ENCODE assay signal across 14 cellular contexts in the genomic region with DNA sequence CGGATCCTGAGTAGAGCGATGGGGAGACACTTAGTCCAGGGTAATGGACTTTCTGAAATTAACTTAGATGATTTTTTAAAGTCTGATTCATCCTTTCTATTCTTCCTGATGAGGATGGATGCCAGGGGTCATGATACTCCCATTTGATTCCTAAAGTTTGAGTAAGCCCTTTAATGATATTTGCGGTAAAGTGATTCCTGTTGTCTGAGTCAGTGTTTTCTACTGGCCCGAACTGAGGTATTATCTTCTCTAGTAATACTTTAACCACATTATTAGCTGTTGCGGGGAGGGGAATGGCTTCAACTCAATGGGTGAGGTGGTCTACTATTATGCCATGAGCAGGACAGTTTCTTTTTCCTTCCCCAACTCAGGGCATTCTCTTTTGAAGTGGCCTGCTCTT.
A peak's percentile ranks its signal among the peaks of the same experiment; 100 is the strongest.
DNase-seq lines count a peak whose midpoint lies in the region; ATAC-seq, FAIRE-seq and TF ChIP-seq lines count a peak whose summit lies in the region.
"Had no signal": no experiment of that assay in that cellular context is flagged by ENCODE, and none has a peak within 500 bp of the region (broad histone marks: within the 10 kb centered on the region; RNA-seq: fewer than 3 reads in every experiment).

No MANE protein-coding gene starts in this region.

- DNase-seq in AG10803 (ENCODE audit: low read depth) = peak; percentile 95
- peak; percentile 74 for DNase-seq in LoVo (ENCODE audit: low spot score)
- DNase-seq in bronchial epithelial cell (ENCODE audit: low read depth) = peak; percentile 77
- DNase-seq in myocyte (ENCODE audit: low read depth) = peak; percentile 72
- DNase-seq in activated T-cell treated with anti-CD3 and anti-CD28 coated beads, Interleukin-2, amount 50 U/mL, for 72 hours = no peak
- DNase-seq in activated naive CD4-positive, alpha-beta T cell treated with anti-CD3 and anti-CD28 coated beads, Interleukin-2, amount 50 U/mL, for 16 hours = no peak
- DNase-seq in activated naive CD4-positive, alpha-beta T cell treated with anti-CD3 and anti-CD28 coated beads, Interleukin-2, amount 50 U/mL, for 72 hours (ENCODE audit: low spot score in 2 of 2) = no peak
- no peak for DNase-seq in activated CD4-positive, alpha-beta memory T cell treated with anti-CD3 and anti-CD28 coated beads, Interleukin-2, amount 10 ng/mL, durations not matched to agents 7 days and 5 days
- DNase-seq: activated effector memory CD4-positive, alpha-beta T cell treated with Interleukin-2 at 50 U/mL for 16 hours; gastrocnemius medialis; left cardiac atrium; NCI-H1417; NCI-H526 had no signal

- POLR2A ChIA-PET in activated CD4-positive, alpha-beta memory T cell treated with anti-CD3 and anti-CD28 coated beads, Interleukin-2, amount 10 ng/mL, durations not matched to agents 7 days and 5 days (lab: Charles Lee) = no interaction called here

- no peaks in the 10 kb centered on the region for H3K27me3 ChIP-seq in bronchial epithelial cell (ENCODE audit: control insufficient read depth, insufficient read depth, low read length)
- H3K27me3 ChIP-seq: gastrocnemius medialis, neural progenitor cell had no signal

- no peak overlapping the region for H3K4me3 Mint-ChIP-seq in activated T-cell treated with anti-CD3 and anti-CD28 coated beads, Interleukin-2, amount 50 U/mL, for 72 hours
- no peak overlapping the region for H3K4me3 Mint-ChIP-seq in activated CD4-positive, alpha-beta memory T cell treated with anti-CD3 and anti-CD28 coated beads, Interleukin-2, amount 10 ng/mL, durations not matched to agents 7 days and 5 days
- H3K4me3 Mint-ChIP-seq: neural progenitor cell had no signal

- TF ChIP-seq CTCF in AG10803 (conservative IDR thresholded peaks at IDR 0.05; ENCODE audit: low read length) (no peak), bronchial epithelial cell (IDR thresholded peaks at IDR 0.05; ENCODE audit: insufficient read depth, low read length, severe bottlenecking) (no peak)

- H3K4me1 Mint-ChIP-seq in activated T-cell treated with anti-CD3 and anti-CD28 coated beads, Interleukin-2, amount 50 U/mL, for 72 hours (ENCODE audit: low read depth) = no peaks in the 10 kb centered on the region
- no peaks in the 10 kb centered on the region for H3K4me1 Mint-ChIP-seq in activated CD4-positive, alpha-beta memory T cell treated with anti-CD3 and anti-CD28 coated beads, Interleukin-2, amount 10 ng/mL, durations not matched to agents 7 days and 5 days

- peaks cover 22 to 37% of the 10 kb centered on the region in 2 donors for H3K36me3 Mint-ChIP-seq in activated T-cell treated with anti-CD3 and anti-CD28 coated beads, Interleukin-2, amount 50 U/mL, for 72 hours (ENCODE audit: insufficient read depth in 2 of 2)
- peaks cover 47 to 63% of the 10 kb centered on the region in 2 donors for H3K36me3 Mint-ChIP-seq in activated naive CD4-positive, alpha-beta T cell treated with anti-CD3 and anti-CD28 coated beads, Interleukin-2, amount 50 U/mL, for 72 hours
- peaks cover 41% of the 10 kb centered on the region for H3K36me3 Mint-ChIP-seq in activated CD4-positive, alpha-beta memory T cell treated with anti-CD3 and anti-CD28 coated beads, Interleukin-2, amount 10 ng/mL, durations not matched to agents 7 days and 5 days (ENCODE audit: low read depth)

- H3K4me3 ChIP-seq in AG10803 (ENCODE audit: low read length) = no peak overlapping the region
- H3K4me3 ChIP-seq in bronchial epithelial cell (ENCODE audit: low read depth, low read length) = no peak overlapping the region
- H3K4me3 ChIP-seq: gastrocnemius medialis, neural progenitor cell had no signal

- peaks cover 20 to 27% of the 10 kb centered on the region in 2 donors for H3K9me3 Mint-ChIP-seq in activated T-cell treated with anti-CD3 and anti-CD28 coated beads, Interleukin-2, amount 50 U/mL, for 72 hours
- H3K9me3 Mint-ChIP-seq in activated naive CD4-positive, alpha-beta T cell treated with anti-CD3 and anti-CD28 coated beads, Interleukin-2, amount 50 U/mL, for 72 hours = peaks cover 24 to 49% of the 10 kb centered on the region in 2 donors
- peaks cover 46% of the 10 kb centered on the region for H3K9me3 Mint-ChIP-seq in activated CD4-positive, alpha-beta memory T cell treated with anti-CD3 and anti-CD28 coated beads, Interleukin-2, amount 10 ng/mL, durations not matched to agents 7 days and 5 days

- no peaks in the 10 kb centered on the region for H3K27me3 Mint-ChIP-seq in activated T-cell treated with anti-CD3 and anti-CD28 coated beads, Interleukin-2, amount 50 U/mL, for 72 hours (ENCODE audit: low read depth)
- no peaks in the 10 kb centered on the region for H3K27me3 Mint-ChIP-seq in activated CD4-positive, alpha-beta memory T cell treated with anti-CD3 and anti-CD28 coated beads, Interleukin-2, amount 10 ng/mL, durations not matched to agents 7 days and 5 days

- no peaks in the 10 kb centered on the region for H3K36me3 ChIP-seq in bronchial epithelial cell (ENCODE audit: control insufficient read depth, insufficient read depth, low read length)
- H3K36me3 ChIP-seq: gastrocnemius medialis, neural progenitor cell had no signal

- CTCF ChIA-PET in activated CD4-positive, alpha-beta memory T cell treated with anti-CD3 and anti-CD28 coated beads, Interleukin-2, amount 10 ng/mL, durations not matched to agents 7 days and 5 days (lab: Charles Lee) = no interaction called here

- FAIRE-seq in bronchial epithelial cell (lab: Jason Lieb, UNC) = no peak

- H3K27ac Mint-ChIP-seq in activated T-cell treated with anti-CD3 and anti-CD28 coated beads, Interleukin-2, amount 50 U/mL, for 72 hours = no peak overlapping the region
- no peak overlapping the region for H3K27ac Mint-ChIP-seq in activated naive CD4-positive, alpha-beta T cell treated with anti-CD3 and anti-CD28 coated beads, Interleukin-2, amount 50 U/mL, for 72 hours
- no peak overlapping the region for H3K27ac Mint-ChIP-seq in activated CD4-positive, alpha-beta memory T cell treated with anti-CD3 and anti-CD28 coated beads, Interleukin-2, amount 10 ng/mL, durations not matched to agents 7 days and 5 days
- H3K27ac Mint-ChIP-seq: neural progenitor cell had no signal

- no peak for ATAC-seq in activated T-cell treated with anti-CD3 and anti-CD28 coated beads, Interleukin-2, amount 50 U/mL, for 72 hours (replicated peaks in 1 of 2)
- ATAC-seq in activated naive CD4-positive, alpha-beta T cell treated with anti-CD3 and anti-CD28 coated beads, Interleukin-2, amount 50 U/mL, for 72 hours = no peak
- ATAC-seq: gastrocnemius medialis, left cardiac atrium had no signal

Comparison
In these comparisons a context has a peak if more than half of its experiments do, and no peak if none do; other contexts are left out.
1. DNase-seq: peak in AG10803 (single experiment), LoVo (single experiment), bronchial epithelial cell (single experiment) and myocyte (single experiment); none in activated T-cell treated with anti-CD3 and anti-CD28 coated beads, Interleukin-2, amount 50 U/mL, for 72 hours (0 of 2), activated naive CD4-positive, alpha-beta T cell treated with anti-CD3 and anti-CD28 coated beads, Interleukin-2, amount 50 U/mL, for 16 hours (single experiment), activated naive CD4-positive, alpha-beta T cell treated with anti-CD3 and anti-CD28 coated beads, Interleukin-2, amount 50 U/mL, for 72 hours (0 of 2) and activated CD4-positive, alpha-beta memory T cell treated with anti-CD3 and anti-CD28 coated beads, Interleukin-2, amount 10 ng/mL, durations not matched to agents 7 days and 5 days (single experiment).